ENCODE assay signal across 23 cellular contexts in genomic region chr10:44829426-44829825, GRCh38.
"Had no signal": no experiment of that assay in that cellular context is flagged by ENCODE, and none has a peak within 500 bp of the region (broad histone marks: within the 10 kb centered on the region; RNA-seq: fewer than 3 reads in every experiment).

No MANE protein-coding gene starts in this region.

- H3K27ac ChIP-seq: cardiac muscle cell, VCaP had no signal

- H3K27ac Mint-ChIP-seq: activated CD4-positive, alpha-beta memory T cell treated with anti-CD3 and anti-CD28 coated beads, Interleukin-2, amount 10 ng/mL, durations not matched to agents 7 days and 5 days; activated CD4-positive, alpha-beta T cell treated with anti-CD3 and anti-CD28 coated beads, Interleukin-2, amount 10 ng/mL, durations not matched to agents 7 days and 5 days; activated naive CD4-positive, alpha-beta T cell treated with anti-CD3 and anti-CD28 coated beads for 36 hours; activated naive CD8-positive, alpha-beta T cell; activated T-helper 17 cell treated with anti-CD3 and anti-CD28 coated beads, Interleukin-2, amount 50 U/mL, for 72 hours had no signal

- H3K4me3 Mint-ChIP-seq: activated CD4-positive, alpha-beta memory T cell treated with anti-CD3 and anti-CD28 coated beads, Interleukin-2, amount 10 ng/mL, durations not matched to agents 7 days and 5 days; activated CD4-positive, alpha-beta T cell treated with anti-CD3 and anti-CD28 coated beads, Interleukin-2, amount 10 ng/mL, durations not matched to agents 7 days and 5 days; activated naive CD4-positive, alpha-beta T cell treated with anti-CD3 and anti-CD28 coated beads for 36 hours; activated naive CD8-positive, alpha-beta T cell; activated T-helper 17 cell treated with anti-CD3 and anti-CD28 coated beads, Interleukin-2, amount 50 U/mL, for 72 hours had no signal

- H3K4me1 Mint-ChIP-seq: activated CD4-positive, alpha-beta memory T cell treated with anti-CD3 and anti-CD28 coated beads, Interleukin-2, amount 10 ng/mL, durations not matched to agents 7 days and 5 days; activated T-helper 17 cell treated with anti-CD3 and anti-CD28 coated beads, Interleukin-2, amount 50 U/mL, for 72 hours had no signal

- H3K9me3 Mint-ChIP-seq: activated CD4-positive, alpha-beta memory T cell treated with anti-CD3 and anti-CD28 coated beads, Interleukin-2, amount 10 ng/mL, durations not matched to agents 7 days and 5 days; activated CD4-positive, alpha-beta T cell treated with anti-CD3 and anti-CD28 coated beads, Interleukin-2, amount 10 ng/mL, durations not matched to agents 7 days and 5 days; activated naive CD4-positive, alpha-beta T cell treated with anti-CD3 and anti-CD28 coated beads for 36 hours; activated T-helper 17 cell treated with anti-CD3 and anti-CD28 coated beads, Interleukin-2, amount 50 U/mL, for 72 hours had no signal

- H3K27me3 Mint-ChIP-seq: activated naive CD8-positive, alpha-beta T cell had no signal

- DNase-seq: activated CD4-positive, alpha-beta memory T cell treated with anti-CD3 and anti-CD28 coated beads, Interleukin-2, amount 10 ng/mL, durations not matched to agents 7 days and 5 days; activated CD4-positive, alpha-beta T cell treated with anti-CD3 and anti-CD28 coated beads, Interleukin-2, amount 10 ng/mL, durations not matched to agents 7 days and 5 days; activated CD4-positive, CD25-positive, alpha-beta regulatory T cell; activated gamma-delta T cell; activated naive CD4-positive, alpha-beta T cell treated with anti-CD3 and anti-CD28 coated beads for 36 hours; activated T-cell treated with anti-CD3 and anti-CD28 coated beads for 4 hours; activated T-cell treated with anti-CD3 and anti-CD28 coated beads, Interleukin-2, amount 50 U/mL, for 48 hours; amygdala; brain microvascular endothelial cell; NCI-H1092 treated with DMSO at 0.1 percent for 48 hours; NCI-H1417 treated with DMSO at 0.1 percent for 48 hours; NCI-H1694; NCI-H2029 treated with DMSO at 0.1 percent for 48 hours; NCI-H345; NCI-H510A; NCI-H526 treated with DMSO at 0.1 percent for 48 hours; NCI-H82; SHP77 treated with DMSO at 0.1 percent for 48 hours; T-helper 1 cell had no signal

- H3K36me3 ChIP-seq: brain microvascular endothelial cell, cardiac muscle cell had no signal

- ATAC-seq: activated T-helper 17 cell treated with anti-CD3 and anti-CD28 coated beads, Interleukin-2, amount 50 U/mL, for 72 hours had no signal

- H3K4me3 ChIP-seq: cardiac muscle cell had no signal

- H3K27me3 ChIP-seq: brain microvascular endothelial cell, cardiac muscle cell had no signal

- H3K36me3 Mint-ChIP-seq: activated naive CD8-positive, alpha-beta T cell had no signal
